ENCODE assay signal across 10 cellular contexts in genomic region chr12:32548691-32549412, GRCh38.
DNase-seq lines count a peak whose midpoint lies in the region; ATAC-seq, FAIRE-seq and TF ChIP-seq lines count a peak whose summit lies in the region.
"Had no signal": no experiment of that assay in that cellular context is flagged by ENCODE, and none has a peak within 500 bp of the region (broad histone marks: within the 10 kb centered on the region; RNA-seq: fewer than 3 reads in every experiment).

No MANE protein-coding gene starts in this region.

- FAIRE-seq in kidney (lab: Jason Lieb, UNC): no peak

- H3K9ac ChIP-seq in kidney (ENCODE audit: low read length in 2 of 2): peak overlapping the region in 1 of 2 donors; percentile 1

- H3K9me3 Mint-ChIP-seq in natural killer cell treated with Interleukin-12 subunit alpha and Interleukin-12 subunit beta and Interleukin-15 and Interleukin-18, amount 100 ng/mL, for 72 hours: no peaks in the 10 kb centered on the region

- WGBS in spleen, 5 donors: 50 to 75% (median 69%) methylated on average over 8 of the region's 8 CpGs

- no peak overlapping the region for H3K4me3 ChIP-seq in cardiac fibroblast (replicated peaks in 1 of 2; ENCODE audit: low read depth in 2 of 2, low read length in 2 of 2)
- no peak overlapping the region for H3K4me3 ChIP-seq in kidney (ENCODE audit: low read length in 2 of 2)
- H3K4me3 ChIP-seq in spleen: peak overlapping the region in 1 of 8 donors; percentile 13

- H3K9me3 ChIP-seq in kidney (ENCODE audit: control insufficient read depth in 1 of 2, low read length in 2 of 2) (no peaks in the 10 kb centered on the region), spleen (no peaks in the 10 kb centered on the region)

- no peaks in the 10 kb centered on the region for H3K4me1 Mint-ChIP-seq in natural killer cell treated with Interleukin-12 subunit alpha and Interleukin-12 subunit beta and Interleukin-15 and Interleukin-18, amount 100 ng/mL, for 72 hours (ENCODE audit: low read depth in 2 of 2)

- DNase-seq in GM04503 (ENCODE audit: low read depth) (peak; percentile 45), cardiac fibroblast (ENCODE audit: low read depth in 2 of 2) (peak; percentile 60 to 92), kidney (no peak), spleen (no peak)
- no peak for DNase-seq in natural killer cell treated with Interleukin-12 subunit alpha and Interleukin-12 subunit beta and Interleukin-15 and Interleukin-18, amount 100 ng/mL, for 72 hours (ENCODE audit: low spot score)
- no peak for DNase-seq in stimulated activated naive CD4-positive, alpha-beta T cell (lab: John Stamatoyannopoulos, UW)
- DNase-seq: DMS79 treated with DMSO at 0.1 percent for 48 hours had no signal

- H3K27ac ChIP-seq in kidney (ENCODE audit: low read depth in 2 of 2, low read length in 2 of 2) (peak overlapping the region; percentile 58 to 68), spleen (peak overlapping the region in 6 of 8 donors; percentile 22 to 55 (median 37))
- H3K27ac ChIP-seq: VCaP had no signal

- peaks cover 36 to 47% of the 10 kb centered on the region in 2 donors for H3K4me1 ChIP-seq in kidney (ENCODE audit: control insufficient read depth in 1 of 2, insufficient read depth in 1 of 2, low read depth in 1 of 2, low read length in 2 of 2)
- H3K4me1 ChIP-seq in spleen: peaks cover 18 to 63% (median 38%) of the 10 kb centered on the region in 6 donors

- TF ChIP-seq POLR2A in spleen (IDR thresholded peaks at IDR 0.05): no peak

- H3K36me3 ChIP-seq in kidney (ENCODE audit: control insufficient read depth in 1 of 2, insufficient read depth in 2 of 2, low read length in 2 of 2): no peaks in the 10 kb centered on the region
- H3K36me3 ChIP-seq in spleen: peaks cover 0 to 8% (median 0%) of the 10 kb centered on the region in 6 donors

- no peaks in the 10 kb centered on the region for H3K36me3 Mint-ChIP-seq in natural killer cell treated with Interleukin-12 subunit alpha and Interleukin-12 subunit beta and Interleukin-15 and Interleukin-18, amount 100 ng/mL, for 72 hours

- TF ChIP-seq CTCF in cardiac fibroblast (IDR thresholded peaks at IDR 0.05; ENCODE audit: low read depth, low read length): no peak
- TF ChIP-seq CTCF in kidney (IDR thresholded peaks at IDR 0.05; ENCODE audit: borderline replicate concordance, extremely low read depth, insufficient read depth): no peak
- TF ChIP-seq CTCF in spleen (IDR thresholded peaks at IDR 0.05 in 8 of 11, conservative IDR thresholded peaks at IDR 0.05 in 3 of 11): no peak

- no peak for ATAC-seq in HG03039 (IDR thresholded peaks at IDR 0.05; ENCODE audit: unreplicated experiment)
- no peak for ATAC-seq in natural killer cell treated with Interleukin-12 subunit alpha and Interleukin-12 subunit beta and Interleukin-15 and Interleukin-18, amount 100 ng/mL, for 72 hours
- no peak for ATAC-seq in HG02798 (IDR thresholded peaks at IDR 0.05; ENCODE audit: poor library complexity, unreplicated experiment)

- no peaks in the 10 kb centered on the region for H3K27me3 Mint-ChIP-seq in natural killer cell treated with Interleukin-12 subunit alpha and Interleukin-12 subunit beta and Interleukin-15 and Interleukin-18, amount 100 ng/mL, for 72 hours

- H3K4me3 Mint-ChIP-seq in natural killer cell treated with Interleukin-12 subunit alpha and Interleukin-12 subunit beta and Interleukin-15 and Interleukin-18, amount 100 ng/mL, for 72 hours: no peak overlapping the region

- H3K27me3 ChIP-seq in spleen (replicated peaks in 1 of 7): no peaks in the 10 kb centered on the region

- no peak overlapping the region for H3K27ac Mint-ChIP-seq in natural killer cell treated with Interleukin-12 subunit alpha and Interleukin-12 subunit beta and Interleukin-15 and Interleukin-18, amount 100 ng/mL, for 72 hours

- intact Hi-C loops in kidney (cut with DNase I) (no loop called here), spleen (cut with DNase I; ENCODE audit: low total_unique reads) (no loop called here)

Comparison
In these comparisons a context has a peak if more than half of its experiments do, and no peak if none do; other contexts are left out.
1. DNase-seq: peak in GM04503 (single experiment) and cardiac fibroblast (2 of 2); none in kidney (single experiment), spleen (single experiment), natural killer cell treated with Interleukin-12 subunit alpha and Interleukin-12 subunit beta and Interleukin-15 and Interleukin-18, amount 100 ng/mL, for 72 hours (single experiment) and stimulated activated naive CD4-positive, alpha-beta T cell (0 of 6).